8 cellular contexts compared by ENCODE assay signal in the genomic region with DNA sequence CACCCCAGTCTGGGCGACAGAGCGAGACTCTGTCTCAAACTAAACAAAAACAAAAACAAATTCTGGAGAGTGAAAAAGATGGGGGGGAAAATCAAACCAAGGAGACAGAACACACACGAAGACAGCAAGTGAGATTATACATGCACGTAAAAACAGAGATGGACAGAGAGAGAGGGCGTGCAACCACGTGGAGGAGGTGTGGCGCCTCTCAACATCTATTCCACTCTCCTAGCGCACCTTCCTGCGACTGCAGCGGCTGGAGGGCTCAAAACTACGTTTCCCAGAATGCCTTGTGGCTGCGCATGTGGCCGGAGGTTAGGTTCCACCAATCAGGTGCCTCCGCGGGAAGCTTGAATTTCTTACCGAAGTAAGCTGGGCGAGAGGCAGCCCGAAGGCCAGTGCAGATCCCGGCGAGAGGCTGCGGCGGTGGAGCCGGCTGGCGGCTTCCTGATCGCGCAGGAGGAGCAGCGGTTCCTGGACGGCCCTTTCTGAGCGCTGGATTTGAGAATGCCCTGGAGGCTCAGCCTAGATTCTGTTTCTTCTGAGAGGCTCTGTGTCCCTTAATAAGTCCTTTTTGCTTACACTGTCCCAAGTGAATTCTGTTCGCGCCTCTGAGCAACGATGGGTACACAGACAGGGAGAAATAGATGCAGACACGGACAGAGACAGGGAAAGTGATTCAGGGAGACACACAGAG. TPM values are rescaled to one million over a fixed set of nuclear protein-coding genes. Genes with fewer than 3 reads are reported as not detected.
DNase-seq lines count a peak whose midpoint lies in the region; ATAC-seq and TF ChIP-seq lines count a peak whose summit lies in the region.

No MANE protein-coding gene starts in this region.

- H3K9me3 Mint-ChIP-seq in natural killer cell = no peaks in the 10 kb centered on the region

- H2AFZ ChIP-seq in KMS-11 (ENCODE audit: low read depth) (peak overlapping the region; percentile 64), fibroblast of lung (ENCODE audit: low read length) (no peak overlapping the region)

- H3K27ac ChIP-seq in KMS-11 (no peak overlapping the region), fibroblast of lung (ENCODE audit: insufficient read depth, low read length) (no peak overlapping the region)

- H3K79me2 ChIP-seq in KMS-11 (ENCODE audit: insufficient read depth, low read depth) (no peaks in the 10 kb centered on the region), fibroblast of lung (ENCODE audit: control insufficient read depth, insufficient read depth, low read length) (no peaks in the 10 kb centered on the region)

- intact Hi-C loops in natural killer cell (cut with micrococcal nuclease) = no loop called here

- peak overlapping the region; percentile 29 for H3K4me3 Mint-ChIP-seq in natural killer cell

- TF ChIP-seq CTCF in KMS-11 (conservative IDR thresholded peaks at IDR 0.05; ENCODE audit: low read depth, low read length) = no peak
- no peak for TF ChIP-seq CTCF in fibroblast of lung (conservative IDR thresholded peaks at IDR 0.05 in 1 of 2, IDR thresholded peaks at IDR 0.05 in 1 of 2; ENCODE audit: low read depth in 1 of 2, low read length in 2 of 2)
- TF ChIP-seq CTCF in natural killer cell (IDR thresholded peaks at IDR 0.05) = no peak

- H3K9me3 ChIP-seq in fibroblast of lung (ENCODE audit: control insufficient read depth, insufficient read depth, low read depth, low read length) = no peaks in the 10 kb centered on the region

- H3K4me2 ChIP-seq in KMS-11 = peak overlapping the region; percentile 22
- peak overlapping the region; percentile 56 for H3K4me2 ChIP-seq in fibroblast of lung (ENCODE audit: extremely low read depth, insufficient read depth, low read length)

- H4K20me1 ChIP-seq in KMS-11 (ENCODE audit: insufficient read depth) = no peaks in the 10 kb centered on the region
- no peaks in the 10 kb centered on the region for H4K20me1 ChIP-seq in fibroblast of lung (ENCODE audit: control insufficient read depth, extremely low read depth, insufficient read depth, low read length)

- H3K36me3 Mint-ChIP-seq in natural killer cell = no peaks in the 10 kb centered on the region

- H3K9ac ChIP-seq in KMS-11 (no peak overlapping the region), fibroblast of lung (ENCODE audit: insufficient read depth, low read length) (no peak overlapping the region)

- peak overlapping the region in 1 of 2 donors; percentile 49 for H3K27ac Mint-ChIP-seq in natural killer cell

- H3K27me3 ChIP-seq in KMS-11 (ENCODE audit: insufficient read depth, low read depth) (peaks cover 50% of the 10 kb centered on the region), fibroblast of lung (ENCODE audit: control insufficient read depth, insufficient read depth, low read length) (no peaks in the 10 kb centered on the region)

- no peak overlapping the region for H3K4me3 ChIP-seq in KMS-11 (IDR thresholded peaks at IDR 0.05; ENCODE audit: insufficient read depth, low read depth, low read length)
- peak overlapping the region in 3 of 4 experiments; percentile 2 to 19 (median 6) for H3K4me3 ChIP-seq in fibroblast of lung (replicated peaks in 1 of 4; ENCODE audit: control extremely low read depth in 1 of 4, insufficient read depth in 1 of 4, low read depth in 3 of 4, low read length in 4 of 4)

- ATAC-seq in GM18868 (IDR thresholded peaks at IDR 0.05; ENCODE audit: unreplicated experiment) (peak; percentile 66), natural killer cell (peak; percentile 83 to 98 (median 98))

- DNase-seq in AG08395 (ENCODE audit: low spot score) = peak; percentile 100
- DNase-seq in OCI-M1 (lab: John Stamatoyannopoulos, UW) = peak; percentile 97
- DNase-seq in activated T-cell treated with anti-CD3 and anti-CD28 coated beads for 24 hours (ENCODE audit: low read depth) = peak; percentile 75
- peak; percentile 84 to 86 for DNase-seq in fibroblast of lung (ENCODE audit: low read depth in 2 of 2)
- peak; percentile 75 for DNase-seq in natural killer cell
- DNase-seq in stimulated activated naive CD4-positive, alpha-beta T cell (lab: John Stamatoyannopoulos, UW) = peak; percentile 73 to 89 (median 86)

- peaks cover 4% of the 10 kb centered on the region for H3K4me1 ChIP-seq in KMS-11 (ENCODE audit: low read depth, poor library complexity, severe bottlenecking)
- peaks cover 3% of the 10 kb centered on the region for H3K4me1 ChIP-seq in fibroblast of lung (ENCODE audit: control insufficient read depth, extremely low read depth, insufficient read depth, low read length)

- H3K4me1 Mint-ChIP-seq in natural killer cell = peaks cover 13 to 15% of the 10 kb centered on the region in 2 donors

- no peaks in the 10 kb centered on the region for H3K36me3 ChIP-seq in KMS-11 (ENCODE audit: insufficient read depth)
- H3K36me3 ChIP-seq in fibroblast of lung (ENCODE audit: control insufficient read depth, insufficient read depth, low read length) = no peaks in the 10 kb centered on the region

- H3K27me3 Mint-ChIP-seq in natural killer cell (ENCODE audit: low read depth in 2 of 2) = peaks cover 11 to 13% of the 10 kb centered on the region in 2 donors

RNA-seq across cellular contexts. Expression of gene NANOS2, which starts 13.1 kb away (rescaled TPM):
- not detected in 2 replicates for total RNA-seq in fibroblast of lung
- not detected in 2 replicates for polyA plus RNA-seq in fibroblast of lung
- polyA plus RNA-seq in fibroblast of lung (2012) = not detected in 2 replicates
- polyA minus RNA-seq in fibroblast of lung (ENCODE audit: low replicate concordance) = not detected in 2 replicates
- not detected for total RNA-seq in natural killer cell

RNA-seq across cellular contexts. Expression of gene MYPOP, which starts 25.3 kb away (rescaled TPM):
- total RNA-seq in fibroblast of lung (1.3 TPM in 2 replicates), natural killer cell (1 to 10 TPM; 7.0 to 8.4 (median 7.2) TPM)
- 0.81 and 1.1 TPM in 2 replicates for polyA plus RNA-seq in fibroblast of lung
- polyA plus RNA-seq in fibroblast of lung (2012) = 4.0 and 5.1 TPM in 2 replicates
- polyA minus RNA-seq in fibroblast of lung (ENCODE audit: low replicate concordance) = 2.2 and 3.0 TPM in 2 replicates

RNA-seq across cellular contexts. Expression of gene IRF2BP1, which starts 41.8 kb away (rescaled TPM):
- 22.9 and 23.1 TPM in 2 replicates for total RNA-seq in fibroblast of lung
- polyA plus RNA-seq in fibroblast of lung = 3.6 and 4.0 TPM in 2 replicates
- polyA plus RNA-seq in fibroblast of lung (2012) = 10.6 and 12.5 TPM in 2 replicates
- 6.4 and 6.8 TPM in 2 replicates for polyA minus RNA-seq in fibroblast of lung (ENCODE audit: low replicate concordance)
- total RNA-seq in natural killer cell = 10 to 100 TPM; 16.1 to 20.3 (median 19.6) TPM

RNA-seq across cellular contexts. Expression of gene NOVA2, which starts 46.0 kb away (rescaled TPM):
- total RNA-seq in fibroblast of lung = not detected in 2 replicates
- 0.01 and 0.03 TPM in 2 replicates for polyA plus RNA-seq in fibroblast of lung
- polyA plus RNA-seq in fibroblast of lung (2012) = 0.03 and 0.12 TPM in 2 replicates
- polyA minus RNA-seq in fibroblast of lung (ENCODE audit: low replicate concordance) = 0.04 TPM in 1 of 2 replicates, not detected in the other
- total RNA-seq in natural killer cell = not detected
